19 cellular contexts compared by ENCODE assay signal in genomic region chr20:1264727-1265126, GRCh38. TPM values are rescaled to one million over a fixed set of nuclear protein-coding genes. Genes with fewer than 3 reads are reported as not detected.
DNase-seq lines count a peak whose midpoint lies in the region; ATAC-seq and TF ChIP-seq lines count a peak whose summit lies in the region.
"Had no signal": no experiment of that assay in that cellular context is flagged by ENCODE, and none has a peak within 500 bp of the region (broad histone marks: within the 10 kb centered on the region; RNA-seq: fewer than 3 reads in every experiment).

No MANE protein-coding gene starts in this region.

- CTCF ChIA-PET in CD8-positive, alpha-beta memory T cell (lab: Charles Lee), result no interaction called here

- ATAC-seq in CD4-positive, CD25-positive, alpha-beta regulatory T cell (ENCODE audit: low read depth in 2 of 2), result no peak
- ATAC-seq: heart left ventricle, right lobe of liver had no signal

- H3K27me3 ChIP-seq in CD4-positive, CD25-positive, alpha-beta regulatory T cell (ENCODE audit: control insufficient read depth, insufficient read depth, low read length), result peaks cover 13% of the 10 kb centered on the region
- H3K27me3 ChIP-seq in CD8-positive, alpha-beta memory T cell (ENCODE audit: insufficient read depth, low read length, poor library complexity, severe bottlenecking), result no peaks in the 10 kb centered on the region
- H3K27me3 ChIP-seq: right lobe of liver, upper lobe of left lung had no signal

- peaks cover 9% of the 10 kb centered on the region for H3K27me3 Mint-ChIP-seq in CD4-positive, CD25-positive, alpha-beta regulatory T cell
- H3K27me3 Mint-ChIP-seq in CD8-positive, alpha-beta memory T cell, result peaks cover 0 to 4% of the 10 kb centered on the region in 2 donors
- peaks cover 3% of the 10 kb centered on the region for H3K27me3 Mint-ChIP-seq in activated T-helper 1 cell treated with anti-CD3 and anti-CD28 coated beads, Interleukin-12 subunit alpha, Interleukin-12 subunit beta, Interleukin-2, Interleukin-4 antibody, amounts not matched to agents 30 ng/mL and 10 ng/mL and 1 ng/mL, durations not matched to agents 14 hours and 24 hours and 36 hours (ENCODE audit: insufficient read depth)
- peaks cover 2% of the 10 kb centered on the region for H3K27me3 Mint-ChIP-seq in mesothelial cell of epicardium (ENCODE audit: low read depth)

- peaks cover 5 to 6% of the 10 kb centered on the region in 2 experiments for H3K9me3 ChIP-seq in CD4-positive, CD25-positive, alpha-beta regulatory T cell (ENCODE audit: control insufficient read depth in 2 of 2, low read length in 2 of 2)
- H3K9me3 ChIP-seq in CD8-positive, alpha-beta memory T cell (ENCODE audit: low read length), result no peaks in the 10 kb centered on the region
- H3K9me3 ChIP-seq: right lobe of liver, upper lobe of left lung had no signal

- peak overlapping the region; percentile 38 for H3K27ac ChIP-seq in CD4-positive, CD25-positive, alpha-beta regulatory T cell (ENCODE audit: insufficient read depth, low read length, poor library complexity, severe bottlenecking)
- no peak overlapping the region for H3K27ac ChIP-seq in CD8-positive, alpha-beta memory T cell (ENCODE audit: low read depth, low read length)
- H3K27ac ChIP-seq: epithelial cell of prostate, KMS-11, right lobe of liver had no signal

- no peaks in the 10 kb centered on the region for H3K36me3 ChIP-seq in CD4-positive, CD25-positive, alpha-beta regulatory T cell (ENCODE audit: control insufficient read depth, insufficient read depth, low read length)
- H3K36me3 ChIP-seq in CD8-positive, alpha-beta memory T cell (ENCODE audit: insufficient read depth, low read length), result no peaks in the 10 kb centered on the region
- H3K36me3 ChIP-seq: heart left ventricle, right lobe of liver, upper lobe of left lung had no signal

- H3K4me1 ChIP-seq in CD4-positive, CD25-positive, alpha-beta regulatory T cell (ENCODE audit: control insufficient read depth, insufficient read depth, low read length, poor library complexity, severe bottlenecking), result peaks cover 32% of the 10 kb centered on the region
- H3K4me1 ChIP-seq in CD8-positive, alpha-beta memory T cell (ENCODE audit: insufficient read depth, low read length), result peaks cover 51% of the 10 kb centered on the region

- no peak for DNase-seq in CD4-positive, CD25-positive, alpha-beta regulatory T cell
- DNase-seq in CD8-positive, alpha-beta memory T cell, result no peak
- DNase-seq in activated T-helper 1 cell treated with anti-CD3 and anti-CD28 coated beads, Interleukin-12 subunit alpha, Interleukin-12 subunit beta, Interleukin-2, Interleukin-4 antibody, amounts not matched to agents 30 ng/mL and 10 ng/mL and 1 ng/mL, durations not matched to agents 14 hours and 24 hours and 36 hours (ENCODE audit: low spot score), result no peak
- no peak for DNase-seq in mesothelial cell of epicardium (ENCODE audit: low spot score in 2 of 2, unreplicated experiment in 2 of 2)
- no peak for DNase-seq in NCI-H2081 (lab: John Stamatoyannopoulos, UW)
- DNase-seq in middle frontal gyrus (ENCODE audit: extremely low spot score, low spot score), result no peak
- DNase-seq in Kasumi-1 (lab: John Stamatoyannopoulos, UW), result no peak
- DNase-seq in NCI-H2029 (lab: John Stamatoyannopoulos, UW), result no peak
- DNase-seq: amniotic stem cell; heart left ventricle; NCI-H1694; NCI-H526 treated with DMSO at 0.1 percent for 48 hours; right lobe of liver; RPMI8226; stimulated activated CD4-positive, alpha-beta T cell treated with anti-CD3 and anti-CD28 coated beads, Interleukin-2, amount 100 ng/mL, for 48 hours; T-helper 9 cell had no signal

- TF ChIP-seq CTCF in mesothelial cell of epicardium (IDR thresholded peaks at IDR 0.05; ENCODE audit: unreplicated experiment), result no peak

- no peaks in the 10 kb centered on the region for H3K9me3 Mint-ChIP-seq in CD4-positive, CD25-positive, alpha-beta regulatory T cell
- H3K9me3 Mint-ChIP-seq in CD8-positive, alpha-beta memory T cell, result no peaks in the 10 kb centered on the region
- H3K9me3 Mint-ChIP-seq in activated T-helper 1 cell treated with anti-CD3 and anti-CD28 coated beads, Interleukin-12 subunit alpha, Interleukin-12 subunit beta, Interleukin-2, Interleukin-4 antibody, amounts not matched to agents 30 ng/mL and 10 ng/mL and 1 ng/mL, durations not matched to agents 14 hours and 24 hours and 36 hours, result peaks cover 5% of the 10 kb centered on the region
- H3K9me3 Mint-ChIP-seq in mesothelial cell of epicardium, result peaks cover 4% of the 10 kb centered on the region

- no peaks in the 10 kb centered on the region for H3K36me3 Mint-ChIP-seq in CD4-positive, CD25-positive, alpha-beta regulatory T cell
- no peaks in the 10 kb centered on the region for H3K36me3 Mint-ChIP-seq in CD8-positive, alpha-beta memory T cell
- peaks cover 2% of the 10 kb centered on the region for H3K36me3 Mint-ChIP-seq in activated T-helper 1 cell treated with anti-CD3 and anti-CD28 coated beads, Interleukin-12 subunit alpha, Interleukin-12 subunit beta, Interleukin-2, Interleukin-4 antibody, amounts not matched to agents 30 ng/mL and 10 ng/mL and 1 ng/mL, durations not matched to agents 14 hours and 24 hours and 36 hours (ENCODE audit: low read depth)
- H3K36me3 Mint-ChIP-seq in mesothelial cell of epicardium, result no peaks in the 10 kb centered on the region

- no peak overlapping the region for H3K4me3 ChIP-seq in CD4-positive, CD25-positive, alpha-beta regulatory T cell (ENCODE audit: low read depth, low read length)
- H3K4me3 ChIP-seq in CD8-positive, alpha-beta memory T cell (ENCODE audit: low read length), result peak overlapping the region; percentile 69
- H3K4me3 ChIP-seq: heart left ventricle, right lobe of liver, upper lobe of left lung had no signal

- POLR2A ChIA-PET in CD8-positive, alpha-beta memory T cell (lab: Charles Lee), result no interaction called here

- H3K4me3 Mint-ChIP-seq in CD4-positive, CD25-positive, alpha-beta regulatory T cell, result peak overlapping the region; percentile 84 to 91 (median 89)
- H3K4me3 Mint-ChIP-seq in CD8-positive, alpha-beta memory T cell, result peak overlapping the region in 6 of 7 donors; percentile 80 to 92 (median 88)
- H3K4me3 Mint-ChIP-seq in activated T-helper 1 cell treated with anti-CD3 and anti-CD28 coated beads, Interleukin-12 subunit alpha, Interleukin-12 subunit beta, Interleukin-2, Interleukin-4 antibody, amounts not matched to agents 30 ng/mL and 10 ng/mL and 1 ng/mL, durations not matched to agents 14 hours and 24 hours and 36 hours, result peak overlapping the region; percentile 89
- peak overlapping the region; percentile 71 for H3K4me3 Mint-ChIP-seq in mesothelial cell of epicardium

- H3K4me1 Mint-ChIP-seq in CD4-positive, CD25-positive, alpha-beta regulatory T cell, result peaks cover 12 to 59% (median 41%) of the 10 kb centered on the region in 4 donors
- peaks cover 34 to 59% (median 41%) of the 10 kb centered on the region in 3 donors for H3K4me1 Mint-ChIP-seq in CD8-positive, alpha-beta memory T cell
- H3K4me1 Mint-ChIP-seq in activated T-helper 1 cell treated with anti-CD3 and anti-CD28 coated beads, Interleukin-12 subunit alpha, Interleukin-12 subunit beta, Interleukin-2, Interleukin-4 antibody, amounts not matched to agents 30 ng/mL and 10 ng/mL and 1 ng/mL, durations not matched to agents 14 hours and 24 hours and 36 hours (ENCODE audit: low read depth), result peaks cover 32% of the 10 kb centered on the region
- H3K4me1 Mint-ChIP-seq in mesothelial cell of epicardium, result peaks cover 7% of the 10 kb centered on the region

- peak overlapping the region; percentile 95 for H3K27ac Mint-ChIP-seq in CD4-positive, CD25-positive, alpha-beta regulatory T cell
- H3K27ac Mint-ChIP-seq in CD8-positive, alpha-beta memory T cell, result peak overlapping the region in 7 of 8 donors; percentile 87 to 98 (median 94)
- H3K27ac Mint-ChIP-seq in activated T-helper 1 cell treated with anti-CD3 and anti-CD28 coated beads, Interleukin-12 subunit alpha, Interleukin-12 subunit beta, Interleukin-2, Interleukin-4 antibody, amounts not matched to agents 30 ng/mL and 10 ng/mL and 1 ng/mL, durations not matched to agents 14 hours and 24 hours and 36 hours, result no peak overlapping the region
- H3K27ac Mint-ChIP-seq in mesothelial cell of epicardium, result no peak overlapping the region

- intact Hi-C loops in activated T-helper 1 cell treated with anti-CD3 and anti-CD28 coated beads, Interleukin-12 subunit alpha, Interleukin-12 subunit beta, Interleukin-2, Interleukin-4 antibody, amounts not matched to agents 30 ng/mL and 10 ng/mL and 1 ng/mL, durations not matched to agents 14 hours and 24 hours and 36 hours (cut with micrococcal nuclease), result no loop called here

RNA-seq across cellular contexts. Expression of gene SNPH, which starts 1.4 kb away (rescaled TPM):
- total RNA-seq in CD4-positive, CD25-positive, alpha-beta regulatory T cell, result 7.5 TPM
- polyA plus RNA-seq in CD4-positive, CD25-positive, alpha-beta regulatory T cell, result 1 to 10 TPM in 3 of 4 donors, under 1 TPM in 1; 0.97 to 4.1 (median 3.1) TPM
- total RNA-seq in CD8-positive, alpha-beta memory T cell, result 1 to 10 TPM; 3.2 to 3.5 TPM
- polyA plus RNA-seq in CD8-positive, alpha-beta memory T cell, result 5.8 TPM
- 2.1 and 2.5 TPM in 2 replicates for total RNA-seq in activated T-helper 1 cell treated with anti-CD3 and anti-CD28 coated beads, Interleukin-12 subunit alpha, Interleukin-12 subunit beta, Interleukin-2, Interleukin-4 antibody, amounts not matched to agents 30 ng/mL and 10 ng/mL and 1 ng/mL, durations not matched to agents 14 hours and 24 hours and 36 hours
- 3.0 to 3.4 TPM (median 3.3 TPM) in 3 replicates for total RNA-seq in mesothelial cell of epicardium

RNA-seq across cellular contexts. Expression of gene RAD21L1, which starts 38.9 kb away (rescaled TPM):
- total RNA-seq in CD4-positive, CD25-positive, alpha-beta regulatory T cell, result not detected
- polyA plus RNA-seq in CD4-positive, CD25-positive, alpha-beta regulatory T cell, result under 1 TPM in 1 of 4 donors, not detected in 3; 0.46 TPM
- total RNA-seq in CD8-positive, alpha-beta memory T cell, result not detected
- polyA plus RNA-seq in CD8-positive, alpha-beta memory T cell, result not detected
- not detected in 2 replicates for total RNA-seq in activated T-helper 1 cell treated with anti-CD3 and anti-CD28 coated beads, Interleukin-12 subunit alpha, Interleukin-12 subunit beta, Interleukin-2, Interleukin-4 antibody, amounts not matched to agents 30 ng/mL and 10 ng/mL and 1 ng/mL, durations not matched to agents 14 hours and 24 hours and 36 hours
- total RNA-seq in mesothelial cell of epicardium, result not detected in 3 replicates
- total RNA-seq: heart left ventricle, right lobe of liver, upper lobe of left lung had no signal
- polyA plus RNA-seq: heart left ventricle had no signal

Comparison
In these comparisons a context has a peak if more than half of its experiments do, and no peak if none do; other contexts are left out.
1. H3K27ac Mint-ChIP-seq: peak in CD4-positive, CD25-positive, alpha-beta regulatory T cell (3 of 3) and CD8-positive, alpha-beta memory T cell (7 of 8); none in activated T-helper 1 cell treated with anti-CD3 and anti-CD28 coated beads, Interleukin-12 subunit alpha, Interleukin-12 subunit beta, Interleukin-2, Interleukin-4 antibody, amounts not matched to agents 30 ng/mL and 10 ng/mL and 1 ng/mL, durations not matched to agents 14 hours and 24 hours and 36 hours (single experiment) and mesothelial cell of epicardium (single experiment).
2. Peak in every context shown above with its lines, with median percentiles within 50 percentile points of each other: H3K4me3 Mint-ChIP-seq.